Comparison of ENCODE assay signal across 2 cellular contexts in genomic region chr12:123712780-123713319, GRCh38.
TF ChIP-seq lines count a peak whose summit lies in the region.

No MANE protein-coding gene starts in this region.

TF ChIP-seq in H1, 55 proteins besides CTCF, POLR2A, EP300 and RAD21:
- TF ChIP-seq HDAC2 (IDR thresholded peaks at IDR 0.05; ENCODE audit: borderline replicate concordance in 1 of 2, low read depth in 2 of 2, low read length in 2 of 2): 0 out of 4 replicates have a peak, but pooled peaks of 1 of the 2 experiments have one; percentile 3
- TF ChIP-seq TAF1 (IDR thresholded peaks at IDR 0.05; ENCODE audit: low read depth, low read length): no peak
TF ChIP-seq in H1: peak in this region for 1.

TF ChIP-seq in HEK293T, 16 proteins besides CTCF, POLR2A, EP300 and RAD21:
- no peak for TF ChIP-seq ARNT (IDR thresholded peaks at IDR 0.05)
- TF ChIP-seq CTBP1 (IDR thresholded peaks at IDR 0.05; ENCODE audit: borderline replicate concordance): no peak
- TF ChIP-seq SUZ12 (IDR thresholded peaks at IDR 0.05): no peak
- TF ChIP-seq ZNF384 (IDR thresholded peaks at IDR 0.05): no peak
- no peak for TF ChIP-seq FOXA1 (IDR thresholded peaks at IDR 0.05)
- no peak for TF ChIP-seq ELF4 (IDR thresholded peaks at IDR 0.05)
- no peak for TF ChIP-seq FOXK2 (IDR thresholded peaks at IDR 0.05)
- no peak for TF ChIP-seq NFRKB (IDR thresholded peaks at IDR 0.05)
- TF ChIP-seq BHLHE40 (IDR thresholded peaks at IDR 0.05; ENCODE audit: borderline replicate concordance): no peak
- TF ChIP-seq LEF1 (IDR thresholded peaks at IDR 0.05; ENCODE audit: borderline replicate concordance): no peak
- TF ChIP-seq FOXM1 (IDR thresholded peaks at IDR 0.05; ENCODE audit: borderline replicate concordance): no peak
- TF ChIP-seq HDGF (IDR thresholded peaks at IDR 0.05; ENCODE audit: borderline replicate concordance): no peak
- no peak for TF ChIP-seq SP1 (IDR thresholded peaks at IDR 0.05)
- no peak for TF ChIP-seq PKNOX1 (IDR thresholded peaks at IDR 0.05)
- no peak for TF ChIP-seq L3MBTL2 (conservative IDR thresholded peaks at IDR 0.05)
